Comparison of ENCODE assay signal across 10 cellular contexts in genomic region chr3:149004622-149005021, GRCh38. TPM values are rescaled to one million over a fixed set of nuclear protein-coding genes. Genes with fewer than 3 reads are reported as not detected.
DNase-seq lines count a peak whose midpoint lies in the region; ATAC-seq and TF ChIP-seq lines count a peak whose summit lies in the region.
"Had no signal": no experiment of that assay in that cellular context is flagged by ENCODE, and none has a peak within 500 bp of the region (broad histone marks: within the 10 kb centered on the region; RNA-seq: fewer than 3 reads in every experiment).

No MANE protein-coding gene starts in this region.

- peak overlapping the region; percentile 21; the same call in 1 of the 2 replicates for H3K9ac ChIP-seq in PC-3 (ENCODE audit: low read length)

- H3K4me1 ChIP-seq in PC-3 (ENCODE audit: insufficient read depth, low read length), result peaks cover 23% of the 10 kb centered on the region
- peaks cover 0 to 41% (median 15%) of the 10 kb centered on the region in 9 donors for H3K4me1 ChIP-seq in heart right ventricle
- peaks cover 4 to 21% of the 10 kb centered on the region in 2 donors for H3K4me1 ChIP-seq in thoracic aorta (ENCODE audit: control insufficient read depth in 1 of 2, low read depth in 2 of 2)

- DNase-seq in NCI-H1417 (lab: John Stamatoyannopoulos, UW) (peak in 2 of 3 experiments; percentile 41 to 65), NCI-H1417 treated with DMSO at 0.1 percent for 48 hours (lab: John Stamatoyannopoulos, UW) (no peak), PC-3 (peak; percentile 72), heart right ventricle (no peak), thoracic aorta (ENCODE audit: low spot score) (no peak)
- no peak for DNase-seq in activated CD4-positive, alpha-beta T cell treated with anti-CD3 and anti-CD28 coated beads for 4 hours

- peak overlapping the region; percentile 78 for H3K27ac ChIP-seq in PC-3 (ENCODE audit: low read length)
- H3K27ac ChIP-seq in heart right ventricle, result peak overlapping the region in 7 of 10 donors; percentile 11 to 44 (median 36)
- H3K27ac ChIP-seq in thoracic aorta, result peak overlapping the region; percentile 53 to 61
- H3K27ac ChIP-seq: 22Rv1, HL-60 had no signal

- H4K20me1 ChIP-seq in PC-3 (ENCODE audit: low read length), result no peaks in the 10 kb centered on the region

- no TSS peak for BruUV-seq in PC-3 (replicated peaks; lab: Mats Ljungman, UMichigan)

- H3K27me3 ChIP-seq in PC-3 (ENCODE audit: low read length) (no peaks in the 10 kb centered on the region), heart right ventricle (no peaks in the 10 kb centered on the region), thoracic aorta (replicated peaks; ENCODE audit: insufficient read depth) (no peaks in the 10 kb centered on the region)

- no peak overlapping the region for H2AFZ ChIP-seq in PC-3 (ENCODE audit: low read length)

- intact Hi-C loops in PC-3 (cut with micrococcal nuclease), result loop anchor here (2.0 kb wide), 1 partner anchor 38 kb away; no protein-coding TSS in a partner anchor
- intact Hi-C loops in heart right ventricle (cut with DNase I), result no loop called here

- H3K9me3 ChIP-seq in PC-3 (ENCODE audit: low read length) (no peaks in the 10 kb centered on the region), heart right ventricle (no peaks in the 10 kb centered on the region), thoracic aorta (no peaks in the 10 kb centered on the region)

- WGBS in heart right ventricle, 2 donors, result 35 to 39% methylated on average over 4 of the region's 4 CpGs

- ATAC-seq in PC-3 (peak; percentile 88), heart right ventricle (peak in 6 of 8 donors; percentile 28 to 90 (median 54)), thoracic aorta (ENCODE audit: insufficient number of reproducible peaks, low FRiP score, low read depth) (no peak), GM18519 (IDR thresholded peaks at IDR 0.05; ENCODE audit: low FRiP score, unreplicated experiment) (no peak), HG03469 (IDR thresholded peaks at IDR 0.05; ENCODE audit: unreplicated experiment) (no peak)

- H3K4me2 ChIP-seq in PC-3 (ENCODE audit: low read length), result peak overlapping the region; percentile 52

- peaks cover 5% of the 10 kb centered on the region; the same call in 1 of the 2 replicates for H3K36me3 ChIP-seq in PC-3 (ENCODE audit: low read depth, low read length)
- H3K36me3 ChIP-seq in heart right ventricle, result peaks cover 0 to 95% (median 27%) of the 10 kb centered on the region in 9 donors
- H3K36me3 ChIP-seq in thoracic aorta, result peaks cover 11% of the 10 kb centered on the region

- POLR2A ChIA-PET in PC-3 (lab: Charles Lee; ENCODE audit: unreplicated experiment), result no interaction called here

- H3K79me2 ChIP-seq in PC-3 (ENCODE audit: low read length), result no peaks in the 10 kb centered on the region

- CTCF ChIA-PET in PC-3 (lab: Charles Lee), result no interaction called here

- TF ChIP-seq CTCF in PC-3 (conservative IDR thresholded peaks at IDR 0.05; ENCODE audit: low read depth, low read length), result no peak
- no peak for TF ChIP-seq CTCF in heart right ventricle (IDR thresholded peaks at IDR 0.05)
- no peak for TF ChIP-seq CTCF in thoracic aorta (IDR thresholded peaks at IDR 0.05)

- no peaks in the 10 kb centered on the region for H3F3A ChIP-seq in PC-3 (ENCODE audit: low read length, unreplicated experiment)

- no peak overlapping the region for H3K4me3 ChIP-seq in PC-3 (ENCODE audit: low read length)
- H3K4me3 ChIP-seq in heart right ventricle, result no peak overlapping the region
- H3K4me3 ChIP-seq in thoracic aorta, result no peak overlapping the region

- no peaks in the 10 kb centered on the region for H3K9me2 ChIP-seq in PC-3 (replicated peaks; ENCODE audit: low read length)

RNA-seq across cellular contexts. Expression of gene GYG1, which starts 13.3 kb away (rescaled TPM):
- total RNA-seq in PC-3 (2014; rRNA removed) (9.9 and 12.0 TPM in 2 replicates), heart right ventricle (100 to 1,000 TPM; 126 to 210 (median 157) TPM), thoracic aorta (10 to 100 TPM; 72.6 to 89.5 TPM)
- 100 to 1,000 TPM in 1 of 2 donors, 10 to 100 TPM in 1; 56.5 to 156 TPM for polyA plus RNA-seq in heart right ventricle

Comparison
In these comparisons a context has a peak if more than half of its experiments do, and no peak if none do; other contexts are left out.
1. DNase-seq: peak in NCI-H1417 (2 of 3) and PC-3 (single experiment); none in NCI-H1417 treated with DMSO at 0.1 percent for 48 hours (single experiment), heart right ventricle (0 of 2), thoracic aorta (single experiment) and activated CD4-positive, alpha-beta T cell treated with anti-CD3 and anti-CD28 coated beads for 4 hours (0 of 2).
2. ATAC-seq: peak in PC-3 (single experiment) and heart right ventricle (6 of 8); none in thoracic aorta (single experiment), GM18519 (single experiment) and HG03469 (single experiment).
3. Peak in every context shown above with its lines, with median percentiles within 50 percentile points of each other: H3K27ac ChIP-seq.